In the genomic region with DNA sequence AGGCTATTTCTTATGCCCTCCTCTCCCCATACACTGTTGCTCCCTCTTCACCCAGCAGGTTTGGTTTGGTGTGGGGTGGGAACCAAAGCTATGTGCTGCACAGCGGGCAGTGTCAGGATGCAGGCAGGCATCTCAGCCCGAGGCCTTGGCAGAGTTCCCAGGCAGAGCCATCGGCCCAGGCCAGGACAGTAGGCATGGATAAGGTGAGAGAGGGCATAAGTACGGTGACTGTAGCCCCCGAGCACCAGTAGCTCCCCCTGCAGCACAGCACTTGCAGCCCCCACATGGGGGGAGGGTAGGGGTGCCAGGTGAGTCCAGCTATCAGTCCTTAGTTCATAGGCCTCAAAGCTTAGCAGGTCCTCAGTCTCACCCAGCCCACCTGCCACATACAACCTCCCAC, we compare ENCODE assay signal across 18 cellular contexts. TPM values are rescaled to one million over a fixed set of nuclear protein-coding genes. Genes with fewer than 3 reads are reported as not detected.
DNase-seq lines count a peak whose midpoint lies in the region; ATAC-seq lines count a peak whose summit lies in the region.
"Had no signal": no experiment of that assay in that cellular context is flagged by ENCODE, and none has a peak within 500 bp of the region (broad histone marks: within the 10 kb centered on the region; RNA-seq: fewer than 3 reads in every experiment).

No MANE protein-coding gene starts in this region.

- H3K4me1 ChIP-seq in BLaER1 treated with 17β-estradiol and CSF1 and Interleukin-3, amounts not matched to agents 10 nM and 100 nM: peaks cover 66 to 91% (median 79%) of the 10 kb centered on the region in 10 experiments

- H3K27me3 ChIP-seq in BLaER1 treated with 17β-estradiol and CSF1 and Interleukin-3, amounts not matched to agents 10 nM and 100 nM: no peaks in the 10 kb centered on the region
- H3K27me3 ChIP-seq: dorsolateral prefrontal cortex, heart left ventricle had no signal

- peaks cover 0 to 19% (median 0%) of the 10 kb centered on the region in 11 experiments; a peak in 8 of 22 replicates for H3K36me3 ChIP-seq in BLaER1 treated with 17β-estradiol and CSF1 and Interleukin-3, amounts not matched to agents 10 nM and 100 nM

- peak; percentile 19 for ATAC-seq in activated CD8-positive, alpha-beta T cell treated with anti-CD3 and anti-CD28 coated beads, Interleukin-2, amount 10 ng/mL, durations not matched to agents 7 days and 5 days
- ATAC-seq in naive B cell (ENCODE audit: low read depth in 2 of 2): no peak
- no peak for ATAC-seq in HG02763 (IDR thresholded peaks at IDR 0.05; ENCODE audit: unreplicated experiment)
- ATAC-seq in HG02642 (IDR thresholded peaks at IDR 0.05; ENCODE audit: poor library complexity, unreplicated experiment): no peak

- no peaks in the 10 kb centered on the region for H3K9me3 ChIP-seq in BLaER1 treated with 17β-estradiol and CSF1 and Interleukin-3, amounts not matched to agents 10 nM and 100 nM (replicated peaks in 1 of 11)
- H3K9me3 ChIP-seq: heart left ventricle had no signal

- peaks cover 42% of the 10 kb centered on the region for H3K4me1 Mint-ChIP-seq in activated CD8-positive, alpha-beta T cell treated with anti-CD3 and anti-CD28 coated beads, Interleukin-2, amount 10 ng/mL, durations not matched to agents 7 days and 5 days (ENCODE audit: low read depth)
- peaks cover 45 to 65% (median 59%) of the 10 kb centered on the region in 3 donors for H3K4me1 Mint-ChIP-seq in naive B cell

- CTCF ChIA-PET in activated CD8-positive, alpha-beta T cell treated with anti-CD3 and anti-CD28 coated beads, Interleukin-2, amount 10 ng/mL, durations not matched to agents 7 days and 5 days (lab: Charles Lee): interaction anchor here (0.8 to 3.8 kb wide), 5 partner anchors 11 to 252 kb away, joined by 3 to 24 read pairs (median 4); no protein-coding TSS in a partner anchor

- in situ Hi-C loops in G401 (cut with HindIII; ENCODE audit: low sequenced_read_pairs): no loop called here

- peak overlapping the region; percentile 85 to 99 (median 96) for H3K4me2 ChIP-seq in BLaER1 treated with 17β-estradiol and CSF1 and Interleukin-3, amounts not matched to agents 10 nM and 100 nM

- H3K4me3 Mint-ChIP-seq in activated CD8-positive, alpha-beta T cell treated with anti-CD3 and anti-CD28 coated beads, Interleukin-2, amount 10 ng/mL, durations not matched to agents 7 days and 5 days: peak overlapping the region; percentile 78
- peak overlapping the region; percentile 37 to 94 (median 84) for H3K4me3 Mint-ChIP-seq in naive B cell

- H3K9me3 Mint-ChIP-seq in activated CD8-positive, alpha-beta T cell treated with anti-CD3 and anti-CD28 coated beads, Interleukin-2, amount 10 ng/mL, durations not matched to agents 7 days and 5 days (ENCODE audit: insufficient read depth): no peaks in the 10 kb centered on the region
- peaks cover 0 to 4% (median 0%) of the 10 kb centered on the region in 7 donors for H3K9me3 Mint-ChIP-seq in naive B cell

- peak overlapping the region; percentile 73 to 95 (median 88); a peak in 21 of 22 replicates for H3K9ac ChIP-seq in BLaER1 treated with 17β-estradiol and CSF1 and Interleukin-3, amounts not matched to agents 10 nM and 100 nM

- H3K27ac Mint-ChIP-seq in activated CD8-positive, alpha-beta T cell treated with anti-CD3 and anti-CD28 coated beads, Interleukin-2, amount 10 ng/mL, durations not matched to agents 7 days and 5 days: peak overlapping the region; percentile 94
- peak overlapping the region; percentile 85 to 99 (median 96) for H3K27ac Mint-ChIP-seq in naive B cell

- peak overlapping the region in 9 of 10 experiments; percentile 47 to 69 (median 58); a peak in 17 of 20 replicates for H3K4me3 ChIP-seq in BLaER1 treated with 17β-estradiol and CSF1 and Interleukin-3, amounts not matched to agents 10 nM and 100 nM
- H3K4me3 ChIP-seq: dorsolateral prefrontal cortex had no signal

- H3K27ac ChIP-seq in BLaER1 treated with 17β-estradiol and CSF1 and Interleukin-3, amounts not matched to agents 10 nM and 100 nM: peak overlapping the region in 10 of 11 experiments; percentile 89 to 100 (median 98); a peak in 20 of 22 replicates
- H3K27ac ChIP-seq: C4-2B had no signal

- H3K36me3 Mint-ChIP-seq in activated CD8-positive, alpha-beta T cell treated with anti-CD3 and anti-CD28 coated beads, Interleukin-2, amount 10 ng/mL, durations not matched to agents 7 days and 5 days (ENCODE audit: low read depth): peaks cover 9% of the 10 kb centered on the region
- no peaks in the 10 kb centered on the region for H3K36me3 Mint-ChIP-seq in naive B cell

- H3K27me3 Mint-ChIP-seq in activated CD8-positive, alpha-beta T cell treated with anti-CD3 and anti-CD28 coated beads, Interleukin-2, amount 10 ng/mL, durations not matched to agents 7 days and 5 days (ENCODE audit: low read depth): no peaks in the 10 kb centered on the region
- no peaks in the 10 kb centered on the region for H3K27me3 Mint-ChIP-seq in naive B cell

- peak; percentile 55 for DNase-seq in G401 (ENCODE audit: low spot score)
- no peak for DNase-seq in activated CD8-positive, alpha-beta T cell treated with anti-CD3 and anti-CD28 coated beads, Interleukin-2, amount 10 ng/mL, durations not matched to agents 7 days and 5 days
- DNase-seq in naive B cell: no peak
- DNase-seq in NCI-H2171 (lab: John Stamatoyannopoulos, UW): no peak
- DNase-seq in middle frontal gyrus (ENCODE audit: extremely low spot score, low spot score): no peak
- DNase-seq: heart left ventricle; islet precursor cell; KBM-7; midbrain; NCI-H1436 treated with DMSO at 0.1 percent for 48 hours; NCI-H510A treated with DMSO at 0.1 percent for 48 hours; stimulated activated naive CD4-positive, alpha-beta T cell treated with Interleukin-2 at 50 U/mL for 16 hours; SW 1271 had no signal

- POLR2A ChIA-PET in activated CD8-positive, alpha-beta T cell treated with anti-CD3 and anti-CD28 coated beads, Interleukin-2, amount 10 ng/mL, durations not matched to agents 7 days and 5 days (lab: Charles Lee): interaction anchor here (1.0 to 3.3 kb wide), 7 partner anchors 9 to 86 kb away, joined by 4 to 22 read pairs (median 10); a partner anchor contains a TSS

- H4K20me1 ChIP-seq in BLaER1 treated with 17β-estradiol and CSF1 and Interleukin-3, amounts not matched to agents 10 nM and 100 nM: no peaks in the 10 kb centered on the region

RNA-seq across cellular contexts. Expression of a gene that starts 7.2 kb away (rescaled TPM):
- not detected in 2 replicates for total RNA-seq in G401 (2014; rRNA removed; shearing (Covaris generic))
- 1 to 10 TPM; 2.4 to 2.7 TPM for total RNA-seq in activated CD8-positive, alpha-beta T cell treated with anti-CD3 and anti-CD28 coated beads, Interleukin-2, amount 10 ng/mL, durations not matched to agents 7 days and 5 days
- polyA plus RNA-seq in naive B cell (ENCODE audit: low read depth in 6 of 6): under 1 TPM in 5 of 6 donors, not detected in 1; 0.13 to 0.51 (median 0.40) TPM

RNA-seq across cellular contexts. Expression of a gene that starts 15.5 kb away (rescaled TPM):
- total RNA-seq in G401 (2014; rRNA removed; shearing (Covaris generic)): 3.8 and 9.3 TPM in 2 replicates
- total RNA-seq in activated CD8-positive, alpha-beta T cell treated with anti-CD3 and anti-CD28 coated beads, Interleukin-2, amount 10 ng/mL, durations not matched to agents 7 days and 5 days: 10 to 100 TPM; 34.6 to 48.7 TPM
- polyA plus RNA-seq in naive B cell (ENCODE audit: low read depth in 6 of 6): 10 to 100 TPM in 1 of 6 donors, 1 to 10 TPM in 4, under 1 TPM in 1; 0.15 to 17.2 (median 7.7) TPM

RNA-seq across cellular contexts. Expression of a gene that starts 25.8 kb away (rescaled TPM):
- 46.3 and 60.7 TPM in 2 replicates for total RNA-seq in G401 (2014; rRNA removed; shearing (Covaris generic))
- total RNA-seq in activated CD8-positive, alpha-beta T cell treated with anti-CD3 and anti-CD28 coated beads, Interleukin-2, amount 10 ng/mL, durations not matched to agents 7 days and 5 days: 10 to 100 TPM; 51.8 to 56.6 TPM
- polyA plus RNA-seq in naive B cell (ENCODE audit: low read depth in 6 of 6): 10 to 100 TPM; 57.5 to 87.9 (median 67.4) TPM

RNA-seq across cellular contexts. Expression of a gene that starts 26.2 kb away (rescaled TPM):
- 234 and 289 TPM in 2 replicates for total RNA-seq in G401 (2014; rRNA removed; shearing (Covaris generic))
- 100 to 1,000 TPM; 135 to 142 TPM for total RNA-seq in activated CD8-positive, alpha-beta T cell treated with anti-CD3 and anti-CD28 coated beads, Interleukin-2, amount 10 ng/mL, durations not matched to agents 7 days and 5 days
- polyA plus RNA-seq in naive B cell (ENCODE audit: low read depth in 6 of 6): 100 to 1,000 TPM; 129 to 187 (median 180) TPM

RNA-seq across cellular contexts. Expression of a gene that starts 32.4 kb away (rescaled TPM):
- 37.8 and 40.4 TPM in 2 replicates for total RNA-seq in G401 (2014; rRNA removed; shearing (Covaris generic))
- 10 to 100 TPM; 31.3 to 31.6 TPM for total RNA-seq in activated CD8-positive, alpha-beta T cell treated with anti-CD3 and anti-CD28 coated beads, Interleukin-2, amount 10 ng/mL, durations not matched to agents 7 days and 5 days
- polyA plus RNA-seq in naive B cell (ENCODE audit: low read depth in 6 of 6): 10 to 100 TPM; 40.1 to 67.6 (median 50.4) TPM
